Comparison of ENCODE assay signal across 20 cellular contexts in the genomic region with DNA sequence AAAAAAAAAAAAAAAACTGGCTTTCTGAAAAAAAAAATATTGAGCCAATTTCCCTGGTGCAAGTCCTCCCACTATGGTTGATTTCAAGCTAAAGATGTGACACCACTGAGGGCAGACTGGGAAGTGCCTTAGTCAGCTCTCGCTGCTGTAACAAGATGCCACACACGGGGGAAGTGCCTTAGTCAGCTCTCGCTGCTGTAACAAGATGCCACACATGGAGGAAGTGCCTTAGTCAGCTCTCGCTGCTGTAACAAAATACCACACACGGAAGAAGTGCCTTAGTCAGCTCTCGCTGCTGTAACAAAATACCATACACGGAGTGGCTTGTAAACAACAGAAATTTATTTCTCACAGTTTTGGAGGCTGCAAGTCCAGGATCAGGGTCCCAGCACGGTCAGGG. TPM values are rescaled to one million over a fixed set of nuclear protein-coding genes. Genes with fewer than 3 reads are reported as not detected.
"Had no signal": no experiment of that assay in that cellular context is flagged by ENCODE, and none has a peak within 500 bp of the region (broad histone marks: within the 10 kb centered on the region; RNA-seq: fewer than 3 reads in every experiment).

No MANE protein-coding gene starts in this region.

- H3K36me3 ChIP-seq: esophagus squamous epithelium, gastroesophageal sphincter, stomach, thoracic aorta, transverse colon had no signal

- DNase-seq: effector memory CD8-positive, alpha-beta T cell; esophagus squamous epithelium; foreskin fibroblast; glutamatergic neuron; islet precursor cell; mammary epithelial cell; naive thymus-derived CD8-positive, alpha-beta T cell; posterior cingulate gyrus; small intestine; stimulated activated CD4-positive, alpha-beta T cell treated with anti-CD3 and anti-CD28 coated beads, Interleukin-12 subunit alpha, Interleukin-12 subunit beta, amount 100 ng/mL, for 4 hours; stimulated activated naive CD4-positive, alpha-beta T cell; stomach; substantia nigra; transverse colon had no signal

- H3K9me3 ChIP-seq: esophagus squamous epithelium, thoracic aorta, transverse colon had no signal

- H3K27ac ChIP-seq: epithelial cell of prostate, esophagus squamous epithelium, gastroesophageal sphincter, stomach, thoracic aorta, transverse colon had no signal

- ATAC-seq: effector memory CD8-positive, alpha-beta T cell; gastroesophageal sphincter; left lobe of liver; naive thymus-derived CD8-positive, alpha-beta T cell had no signal

- H3K9me3 Mint-ChIP-seq: effector memory CD8-positive, alpha-beta T cell; naive thymus-derived CD8-positive, alpha-beta T cell had no signal

- H3K4me3 ChIP-seq: esophagus squamous epithelium, gastroesophageal sphincter, stomach, thoracic aorta, transverse colon had no signal

- H3K27ac Mint-ChIP-seq: dendritic cell treated with granulocyte-macrophage colony-stimulating factor and Interleukin-4, amounts not matched to agents 40 ng/mL and 50 ng/mL, for 4 days; effector memory CD8-positive, alpha-beta T cell; naive thymus-derived CD8-positive, alpha-beta T cell had no signal

- H3K4me3 Mint-ChIP-seq: dendritic cell treated with granulocyte-macrophage colony-stimulating factor and Interleukin-4, amounts not matched to agents 40 ng/mL and 50 ng/mL, for 4 days; effector memory CD8-positive, alpha-beta T cell; naive thymus-derived CD8-positive, alpha-beta T cell had no signal

RNA-seq across cellular contexts. Expression of gene BTNL9, which starts 23.4 kb away (rescaled TPM):
- total RNA-seq: osteocyte had no signal
